Comparison of ENCODE assay signal across 8 cellular contexts in the genomic region with DNA sequence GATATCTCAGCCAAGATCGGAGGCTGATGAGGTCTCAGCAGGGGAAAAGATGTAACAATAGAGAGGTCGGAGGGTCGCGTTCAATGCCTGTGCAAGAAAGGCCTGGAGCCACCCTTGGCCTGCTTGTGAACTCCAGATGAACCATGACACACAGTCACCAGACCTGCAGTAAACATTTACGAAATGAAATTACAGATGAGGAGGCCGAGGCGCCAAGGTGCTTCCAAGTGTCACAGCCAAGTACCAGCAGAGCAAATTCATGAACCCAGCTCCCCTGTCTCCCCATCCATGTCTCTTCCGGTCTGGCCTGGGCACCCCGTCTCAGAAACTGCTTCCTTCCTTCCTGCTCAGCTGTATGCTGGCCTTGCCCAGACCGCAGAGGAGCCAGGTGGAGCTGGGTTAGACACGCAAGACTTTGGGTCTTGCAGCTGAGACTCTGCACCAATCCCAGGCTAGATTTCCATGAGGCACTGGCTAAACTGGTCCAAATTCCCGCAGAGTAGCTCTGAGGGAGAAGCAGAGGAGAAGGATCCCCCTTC. TPM values are rescaled to one million over a fixed set of nuclear protein-coding genes. Genes with fewer than 3 reads are reported as not detected.
DNase-seq lines count a peak whose midpoint lies in the region; ATAC-seq and TF ChIP-seq lines count a peak whose summit lies in the region.

No MANE protein-coding gene starts in this region.

- H3K4me1 Mint-ChIP-seq in activated naive CD8-positive, alpha-beta T cell (ENCODE audit: low read depth) = peaks cover 32% of the 10 kb centered on the region
- H3K4me1 Mint-ChIP-seq in progenitor cell of endocrine pancreas (ENCODE audit: low read depth) = peaks cover 5% of the 10 kb centered on the region

- H3K4me3 ChIP-seq in Loucy (ENCODE audit: low read length, poor library complexity, severe bottlenecking) = peak overlapping the region; percentile 48
- no peak overlapping the region for H3K4me3 ChIP-seq in tibial nerve

- H3K27ac ChIP-seq in tibial nerve = no peak overlapping the region

- ATAC-seq in GM18909 (IDR thresholded peaks at IDR 0.05; ENCODE audit: poor library complexity, unreplicated experiment) = peak; percentile 60
- ATAC-seq in left ventricle myocardium superior = no peak

- H3K4me1 ChIP-seq in Loucy (ENCODE audit: insufficient read depth, low read length, poor library complexity, severe bottlenecking) (peaks cover 28% of the 10 kb centered on the region), tibial nerve (peaks cover 0 to 21% (median 4%) of the 10 kb centered on the region in 4 donors)

- H3K9me3 ChIP-seq in Loucy (ENCODE audit: insufficient read depth, low read depth, low read length) (no peaks in the 10 kb centered on the region), tibial nerve (no peaks in the 10 kb centered on the region)

- H3K79me2 ChIP-seq in Loucy (ENCODE audit: insufficient read depth, low read length) = no peaks in the 10 kb centered on the region

- TF ChIP-seq EP300 in tibial nerve (IDR thresholded peaks at IDR 0.05) = peak in 1 of 2 donors; percentile 16

- intact Hi-C loops in left ventricle myocardium superior (cut with micrococcal nuclease) = no loop called here

- H2AFZ ChIP-seq in Loucy (ENCODE audit: low read length) = no peak overlapping the region

- no peaks in the 10 kb centered on the region for H3K27me3 ChIP-seq in Loucy (ENCODE audit: insufficient read depth, low read length, poor library complexity, severe bottlenecking)
- H3K27me3 ChIP-seq in tibial nerve = no peaks in the 10 kb centered on the region

- H3F3A ChIP-seq in Loucy (ENCODE audit: low read depth) = no peaks in the 10 kb centered on the region

- H3K36me3 ChIP-seq in Loucy (ENCODE audit: insufficient read depth, low read length) (peaks cover 24% of the 10 kb centered on the region; the same call in 1 of the 2 replicates), tibial nerve (peaks cover 0 to 42% (median 4%) of the 10 kb centered on the region in 3 donors)

- no peak for DNase-seq in progenitor cell of endocrine pancreas (ENCODE audit: low spot score, unreplicated experiment)
- no peak for DNase-seq in tibial nerve (ENCODE audit: low spot score in 2 of 2)
- no peak for DNase-seq in left ventricle myocardium superior
- DNase-seq in NCI-H2196 treated with DMSO at 0.1 percent for 48 hours (lab: John Stamatoyannopoulos, UW; ENCODE audit: unreplicated experiment) = no peak
- no peak for DNase-seq in kidney glomerular epithelial cell (lab: John Stamatoyannopoulos, UW)

- H3K36me3 Mint-ChIP-seq in activated naive CD8-positive, alpha-beta T cell = peaks cover 2% of the 10 kb centered on the region
- H3K36me3 Mint-ChIP-seq in progenitor cell of endocrine pancreas (ENCODE audit: insufficient read depth) = peaks cover 17% of the 10 kb centered on the region

- H3K9me2 ChIP-seq in Loucy (replicated peaks; ENCODE audit: low read depth, low read length) = no peaks in the 10 kb centered on the region

- peak overlapping the region; percentile 45 for H3K9ac ChIP-seq in Loucy (ENCODE audit: low read depth, low read length, poor library complexity, severe bottlenecking)

- no peaks in the 10 kb centered on the region for H3K9me3 Mint-ChIP-seq in activated naive CD8-positive, alpha-beta T cell (ENCODE audit: low read depth)
- no peaks in the 10 kb centered on the region for H3K9me3 Mint-ChIP-seq in progenitor cell of endocrine pancreas (ENCODE audit: low read depth)

- peak overlapping the region; percentile 82 for H3K27ac Mint-ChIP-seq in activated naive CD8-positive, alpha-beta T cell
- peak overlapping the region; percentile 78 for H3K27ac Mint-ChIP-seq in progenitor cell of endocrine pancreas

- TF ChIP-seq CTCF in Loucy (conservative IDR thresholded peaks at IDR 0.05; ENCODE audit: low read length) (no peak), progenitor cell of endocrine pancreas (IDR thresholded peaks at IDR 0.05; ENCODE audit: unreplicated experiment) (no peak), tibial nerve (IDR thresholded peaks at IDR 0.05) (no peak)

- TF ChIP-seq POLR2A in tibial nerve (IDR thresholded peaks at IDR 0.05) = no peak

- no peaks in the 10 kb centered on the region for H3K27me3 Mint-ChIP-seq in activated naive CD8-positive, alpha-beta T cell
- no peaks in the 10 kb centered on the region for H3K27me3 Mint-ChIP-seq in progenitor cell of endocrine pancreas

- WGBS in tibial nerve, 2 donors = 49 to 50% methylated on average over 10 to 11 of the region's 12 CpGs

- H4K20me1 ChIP-seq in Loucy (ENCODE audit: insufficient read depth, low read length, poor library complexity, severe bottlenecking) = no peaks in the 10 kb centered on the region

- H3K4me2 ChIP-seq in Loucy (ENCODE audit: low read depth, low read length, poor library complexity, severe bottlenecking) = peak overlapping the region; percentile 71

- H3K4me3 Mint-ChIP-seq in activated naive CD8-positive, alpha-beta T cell = peak overlapping the region; percentile 77
- no peak overlapping the region for H3K4me3 Mint-ChIP-seq in progenitor cell of endocrine pancreas (ENCODE audit: low read depth)

RNA-seq across cellular contexts. Expression of gene CHMP4B, which starts 48.1 kb away (rescaled TPM):
- total RNA-seq in progenitor cell of endocrine pancreas (136 and 137 TPM in 2 replicates), tibial nerve (10 to 100 TPM; 72.0 to 93.1 (median 78.9) TPM), left ventricle myocardium superior (101 TPM)
